8 cellular contexts compared by ENCODE assay signal in the genomic region with DNA sequence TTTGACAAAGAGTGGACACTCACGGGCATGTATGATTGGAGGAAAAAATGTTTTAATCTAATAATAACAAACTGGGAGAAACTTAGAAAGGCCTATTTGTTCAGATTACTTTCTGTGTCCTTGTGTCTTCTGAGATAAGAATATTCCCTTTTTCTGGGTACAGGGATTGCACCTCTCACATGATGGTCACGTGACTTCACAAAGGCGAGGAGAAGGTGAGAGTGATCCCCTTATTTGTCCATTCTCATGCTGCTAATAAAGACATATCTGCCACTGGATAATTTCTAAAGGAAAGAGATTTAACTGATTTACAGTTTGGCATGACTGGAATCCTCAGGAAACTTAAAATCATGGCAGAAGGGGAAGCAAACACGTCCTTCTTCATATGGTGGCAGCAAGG.
"Had no signal": no experiment of that assay in that cellular context is flagged by ENCODE, and none has a peak within 500 bp of the region (broad histone marks: within the 10 kb centered on the region; RNA-seq: fewer than 3 reads in every experiment).

No MANE protein-coding gene starts in this region.

- ATAC-seq: GM23338 had no signal

- H3K9ac ChIP-seq: KMS-11 had no signal

- DNase-seq: H9, HCEC 1CT, KBM-7 had no signal

- H3K4me3 ChIP-seq: GM23338 had no signal

- H3K4me2 ChIP-seq: GM23338, KMS-11 had no signal

- FAIRE-seq: H1, H54, HTR-8/SVneo had no signal

- H3K27ac ChIP-seq: KMS-11 had no signal

- H2AFZ ChIP-seq: GM23338 had no signal
